20 cellular contexts compared by ENCODE assay signal in the genomic region with DNA sequence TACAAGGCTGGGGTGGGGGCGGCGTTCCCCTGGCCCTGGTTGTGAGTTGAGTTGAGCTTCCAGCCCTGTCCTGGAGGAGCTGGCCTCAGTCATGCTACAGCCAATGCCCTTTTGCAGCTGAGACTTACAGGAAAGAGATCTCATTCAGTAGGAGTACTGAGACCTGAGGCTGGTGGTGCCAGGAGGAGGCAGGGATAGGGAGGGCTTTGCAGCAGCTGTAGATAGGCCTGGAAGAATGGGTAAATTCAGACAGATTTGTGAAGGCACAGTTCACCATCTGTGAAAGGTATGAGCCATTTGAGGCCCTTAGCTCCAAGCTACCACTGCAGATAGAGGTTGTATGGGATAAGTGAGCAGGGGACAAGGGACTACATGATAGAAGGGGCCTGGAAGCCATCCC. TPM values are rescaled to one million over a fixed set of nuclear protein-coding genes. Genes with fewer than 3 reads are reported as not detected.
A peak's percentile ranks its signal among the peaks of the same experiment; 100 is the strongest.
DNase-seq lines count a peak whose midpoint lies in the region; ATAC-seq and TF ChIP-seq lines count a peak whose summit lies in the region.
"Had no signal": no experiment of that assay in that cellular context is flagged by ENCODE, and none has a peak within 500 bp of the region (broad histone marks: within the 10 kb centered on the region; RNA-seq: fewer than 3 reads in every experiment).

No MANE protein-coding gene starts in this region.

- CTCF ChIA-PET in A673 (lab: Charles Lee), result no interaction called here

- no peaks in the 10 kb centered on the region for H3K9me3 Mint-ChIP-seq in activated naive CD4-positive, alpha-beta T cell treated with anti-CD3 and anti-CD28 coated beads, Interleukin-2, amount 50 U/mL, for 72 hours
- H3K9me3 Mint-ChIP-seq: IgD-negative memory B cell had no signal

- H3K79me2 ChIP-seq in osteoblast (ENCODE audit: insufficient read depth, low read length), result peaks cover 23% of the 10 kb centered on the region

- no TSS peak for BruUV-seq in A673 (replicated peaks; lab: Mats Ljungman, UMichigan)

- no peaks in the 10 kb centered on the region for H3K9me3 ChIP-seq in osteoblast (ENCODE audit: low read depth, low read length)
- H3K9me3 ChIP-seq in A673 (ENCODE audit: low read depth, low read length, poor library complexity, severe bottlenecking), result no peaks in the 10 kb centered on the region

- peak overlapping the region in 53 of 59 donors; percentile 10 to 90 (median 74) for H3K27ac ChIP-seq in dorsolateral prefrontal cortex
- H3K27ac ChIP-seq in osteoblast (ENCODE audit: low read depth, low read length), result no peak overlapping the region
- H3K27ac ChIP-seq in A673 (ENCODE audit: low read depth, low read length, poor library complexity, severe bottlenecking), result no peak overlapping the region

- H2AFZ ChIP-seq in osteoblast (ENCODE audit: low read length), result no peak overlapping the region

- POLR2A ChIA-PET in A673 (lab: Charles Lee; ENCODE audit: low non-redundant PET), result no interaction called here

- H3K27me3 ChIP-seq in dorsolateral prefrontal cortex (no peaks in the 10 kb centered on the region), osteoblast (ENCODE audit: insufficient read depth, low read length) (no peaks in the 10 kb centered on the region), A673 (replicated peaks; ENCODE audit: insufficient read depth, low read depth, low read length, poor library complexity) (no peaks in the 10 kb centered on the region)

- no peak for TF ChIP-seq CTCF in dorsolateral prefrontal cortex (IDR thresholded peaks at IDR 0.05 in 54 of 56, conservative IDR thresholded peaks at IDR 0.05 in 2 of 56; ENCODE audit: low read depth in 1 of 56, partially characterized antibody in 56 of 56)
- TF ChIP-seq CTCF in osteoblast (IDR thresholded peaks at IDR 0.05; ENCODE audit: extremely low read depth, low read depth, low read length), result no peak
- TF ChIP-seq CTCF in A673 (conservative IDR thresholded peaks at IDR 0.05; ENCODE audit: low read depth, low read length), result no peak

- ATAC-seq in activated naive CD4-positive, alpha-beta T cell treated with anti-CD3 and anti-CD28 coated beads, Interleukin-2, amount 50 U/mL, for 72 hours, result no peak
- ATAC-seq in GM21526 (IDR thresholded peaks at IDR 0.05; ENCODE audit: low FRiP score, unreplicated experiment) (no peak), GM21717 (IDR thresholded peaks at IDR 0.05; ENCODE audit: unreplicated experiment) (no peak)
- ATAC-seq: Panc1 had no signal

- peak overlapping the region in 5 of 59 donors; percentile 1 to 20 (median 13) for H3K4me3 ChIP-seq in dorsolateral prefrontal cortex
- H3K4me3 ChIP-seq in osteoblast (ENCODE audit: insufficient read depth, low read length), result no peak overlapping the region
- H3K4me3 ChIP-seq in A673 (ENCODE audit: low read depth, low read length, poor library complexity, severe bottlenecking), result no peak overlapping the region

- no peak overlapping the region for H3K4me2 ChIP-seq in osteoblast (ENCODE audit: insufficient read depth, low read length)

- peaks cover 11% of the 10 kb centered on the region for H4K20me1 ChIP-seq in osteoblast (ENCODE audit: insufficient read depth, low read length)

- no peak for DNase-seq in activated naive CD4-positive, alpha-beta T cell treated with anti-CD3 and anti-CD28 coated beads, Interleukin-2, amount 50 U/mL, for 72 hours (ENCODE audit: low spot score in 2 of 2)
- DNase-seq in activated naive CD4-positive, alpha-beta T cell treated with anti-CD3 and anti-CD28 coated beads, Interleukin-2, amount 50 U/mL, for 16 hours, result no peak
- DNase-seq in dorsolateral prefrontal cortex (peak in 2 of 10 donors; percentile 45 to 65), osteoblast (ENCODE audit: insufficient read length, low spot score, missing footprints) (peak; percentile 76), A673 (ENCODE audit: low spot score) (no peak)
- DNase-seq: EL; MV-4-11; NCI-H1105 treated with DMSO at 0.1 percent for 48 hours; NCI-H1694; NCI-H2081; NCI-H2171; NCI-H345; NCI-H524; NCI-H774; NK-92 treated with Interleukin-12 subunit alpha and Interleukin-12 subunit beta, amount 100 ng/mL, for 24 hours had no signal

- intact Hi-C loops in dorsolateral prefrontal cortex (cut with DNase I) (no loop called here), A673 (cut with micrococcal nuclease; ENCODE audit: unreplicated experiment) (no loop called here)

- peak overlapping the region; percentile 12 to 79 for H3K27ac Mint-ChIP-seq in activated naive CD4-positive, alpha-beta T cell treated with anti-CD3 and anti-CD28 coated beads, Interleukin-2, amount 50 U/mL, for 72 hours
- H3K27ac Mint-ChIP-seq: B cell had no signal

- H3K36me3 Mint-ChIP-seq in activated naive CD4-positive, alpha-beta T cell treated with anti-CD3 and anti-CD28 coated beads, Interleukin-2, amount 50 U/mL, for 72 hours, result no peaks in the 10 kb centered on the region

- peaks cover 7% of the 10 kb centered on the region for H3K4me1 ChIP-seq in osteoblast (ENCODE audit: insufficient read depth, low read length)
- no peaks in the 10 kb centered on the region for H3K4me1 ChIP-seq in A673 (ENCODE audit: insufficient read depth, low read length, poor library complexity, severe bottlenecking)

- H3K36me3 ChIP-seq in osteoblast (ENCODE audit: insufficient read depth, low read length), result peaks cover 54% of the 10 kb centered on the region
- H3K36me3 ChIP-seq in A673 (ENCODE audit: insufficient read depth, low read length, poor library complexity, severe bottlenecking), result no peaks in the 10 kb centered on the region

RNA-seq across cellular contexts. Expression of a gene that starts 5.6 kb away (rescaled TPM):
- 10 to 100 TPM; 63.4 to 66.1 TPM for total RNA-seq in activated naive CD4-positive, alpha-beta T cell treated with anti-CD3 and anti-CD28 coated beads, Interleukin-2, amount 50 U/mL, for 72 hours
- total RNA-seq in dorsolateral prefrontal cortex (100 to 1,000 TPM in 1 of 120 experiments, 10 to 100 TPM in 119; 37.7 to 113 (median 67.3) TPM), osteoblast (26.8 and 30.6 TPM in 2 replicates), A673 (2021) (31.2 and 35.1 TPM in 2 replicates)

RNA-seq across cellular contexts. Expression of a gene that starts 28.6 kb away (rescaled TPM):
- total RNA-seq in activated naive CD4-positive, alpha-beta T cell treated with anti-CD3 and anti-CD28 coated beads, Interleukin-2, amount 50 U/mL, for 72 hours, result 1 to 10 TPM in 1 of 2 donors, under 1 TPM in 1; 0.87 to 4.5 TPM
- total RNA-seq in dorsolateral prefrontal cortex (100 to 1,000 TPM in 119 of 120 experiments, 10 to 100 TPM in 1; 84.6 to 437 (median 284) TPM), osteoblast (0.72 and 2.9 TPM in 2 replicates), A673 (2021) (0.62 and 1.1 TPM in 2 replicates)

RNA-seq across cellular contexts. Expression of a gene that starts 35.0 kb away (rescaled TPM):
- total RNA-seq in activated naive CD4-positive, alpha-beta T cell treated with anti-CD3 and anti-CD28 coated beads, Interleukin-2, amount 50 U/mL, for 72 hours, result 10 to 100 TPM; 14.5 to 32.7 TPM
- 10 to 100 TPM in 110 of 120 experiments, 1 to 10 TPM in 10; 7.9 to 24.5 (median 12.5) TPM for total RNA-seq in dorsolateral prefrontal cortex
- 14.4 and 14.5 TPM in 2 replicates for total RNA-seq in osteoblast
- 16.5 and 19.8 TPM in 2 replicates for total RNA-seq in A673 (2021)

RNA-seq across cellular contexts. Expression of a gene that starts 35.2 kb away (rescaled TPM):
- total RNA-seq in activated naive CD4-positive, alpha-beta T cell treated with anti-CD3 and anti-CD28 coated beads, Interleukin-2, amount 50 U/mL, for 72 hours, result 10 to 100 TPM; 20.2 to 35.6 TPM
- total RNA-seq in dorsolateral prefrontal cortex (10 to 100 TPM; 11.2 to 24.3 (median 16.7) TPM), osteoblast (15.6 and 18.5 TPM in 2 replicates), A673 (2021) (26.6 and 27.9 TPM in 2 replicates)

RNA-seq across cellular contexts. Expression of a gene that starts 49.8 kb away (rescaled TPM):
- 10 to 100 TPM in 1 of 2 donors, 1 to 10 TPM in 1; 7.4 to 12.1 TPM for total RNA-seq in activated naive CD4-positive, alpha-beta T cell treated with anti-CD3 and anti-CD28 coated beads, Interleukin-2, amount 50 U/mL, for 72 hours
- total RNA-seq in dorsolateral prefrontal cortex, result 10 to 100 TPM in 4 of 120 experiments, 1 to 10 TPM in 116; 2.2 to 12.6 (median 5.5) TPM
- total RNA-seq in osteoblast, result 2.7 and 2.9 TPM in 2 replicates
- total RNA-seq in A673 (2021), result 3.1 and 4.0 TPM in 2 replicates

Comparison
In these comparisons a context has a peak if more than half of its experiments do, and no peak if none do; other contexts are left out.
1. H3K27ac ChIP-seq: peak in dorsolateral prefrontal cortex (53 of 59); none in osteoblast (single experiment) and A673 (single experiment).
2. RNA of a gene that starts 28.6 kb away (total RNA-seq): 84.6 to 437 TPM in dorsolateral prefrontal cortex; 0.87 to 4.5 TPM in activated naive CD4-positive, alpha-beta T cell treated with anti-CD3 and anti-CD28 coated beads, Interleukin-2, amount 50 U/mL, for 72 hours, 0.72 to 2.9 TPM in osteoblast and 0.62 to 1.1 TPM in A673; every median in the first group is over 10 times any median in the second.